In genomic region chr14:51676549-51676948, GRCh38 we compare ENCODE assay signal across 17 cellular contexts. TPM values are rescaled to one million over a fixed set of nuclear protein-coding genes. Genes with fewer than 3 reads are reported as not detected.
DNase-seq lines count a peak whose midpoint lies in the region; ATAC-seq, FAIRE-seq and TF ChIP-seq lines count a peak whose summit lies in the region.
"Had no signal": no experiment of that assay in that cellular context is flagged by ENCODE, and none has a peak within 500 bp of the region (broad histone marks: within the 10 kb centered on the region; RNA-seq: fewer than 3 reads in every experiment).

No MANE protein-coding gene starts in this region.

- peaks cover 66% of the 10 kb centered on the region for H3K4me1 ChIP-seq in KMS-11 (ENCODE audit: low read depth, poor library complexity, severe bottlenecking)
- no peaks in the 10 kb centered on the region for H3K4me1 ChIP-seq in small intestine (ENCODE audit: control insufficient read depth in 2 of 2, insufficient read depth in 1 of 2, low read depth in 1 of 2, low read length in 1 of 2)
- H3K4me1 ChIP-seq: BLaER1 treated with 17β-estradiol and CSF1 and Interleukin-3, amounts not matched to agents 10 nM and 100 nM had no signal

- no peak for TF ChIP-seq CTCF in KMS-11 (conservative IDR thresholded peaks at IDR 0.05; ENCODE audit: low read depth, low read length)
- TF ChIP-seq CTCF in cardiac fibroblast (IDR thresholded peaks at IDR 0.05; ENCODE audit: low read depth, low read length): no peak
- TF ChIP-seq CTCF in omental fat pad (IDR thresholded peaks at IDR 0.05): no peak

- peak overlapping the region; percentile 46 for H3K4me2 ChIP-seq in KMS-11
- H3K4me2 ChIP-seq: BLaER1 treated with 17β-estradiol and CSF1 and Interleukin-3, amounts not matched to agents 10 nM and 100 nM had no signal

- H3K27ac ChIP-seq in KMS-11 (peak overlapping the region; percentile 29; the same call in 1 of the 2 replicates), small intestine (ENCODE audit: low read depth in 1 of 2, low read length in 1 of 2) (no peak overlapping the region)
- H3K27ac ChIP-seq: BLaER1 treated with 17β-estradiol and CSF1 and Interleukin-3, amounts not matched to agents 10 nM and 100 nM had no signal

- peaks cover 83% of the 10 kb centered on the region for H3K79me2 ChIP-seq in KMS-11 (ENCODE audit: insufficient read depth, low read depth)

- no peaks in the 10 kb centered on the region for H3K9me3 ChIP-seq in small intestine (ENCODE audit: control insufficient read depth, low read depth)

- no peak for FAIRE-seq in small intestine (lab: Jason Lieb, UNC)
- FAIRE-seq: H1 had no signal

- no peak overlapping the region for H2AFZ ChIP-seq in KMS-11 (ENCODE audit: low read depth)

- H3K9ac ChIP-seq in KMS-11: no peak overlapping the region
- H3K9ac ChIP-seq: BLaER1 treated with 17β-estradiol and CSF1 and Interleukin-3, amounts not matched to agents 10 nM and 100 nM had no signal

- peak; percentile 75 for ATAC-seq in omental fat pad (ENCODE audit: low FRiP score)
- no peak for ATAC-seq in GM21723 (IDR thresholded peaks at IDR 0.05; ENCODE audit: unreplicated experiment)
- ATAC-seq: stimulated activated memory B cell treated with anti-CD40 and anti-IgM and Interleukin-4, amounts not matched to agents 10 μg/mL and 1 μg/mL and 100 μg/mL, for 72 hours had no signal

- H3K36me3 ChIP-seq in KMS-11 (ENCODE audit: insufficient read depth) (no peaks in the 10 kb centered on the region), small intestine (ENCODE audit: control insufficient read depth in 2 of 2, insufficient read depth in 2 of 2, low read length in 2 of 2) (no peaks in the 10 kb centered on the region)
- H3K36me3 ChIP-seq: BLaER1 treated with 17β-estradiol and CSF1 and Interleukin-3, amounts not matched to agents 10 nM and 100 nM had no signal

- H3K4me3 ChIP-seq in KMS-11 (IDR thresholded peaks at IDR 0.05; ENCODE audit: insufficient read depth, low read depth, low read length) (no peak overlapping the region), cardiac fibroblast (replicated peaks in 1 of 2; ENCODE audit: low read depth in 2 of 2, low read length in 2 of 2) (peak overlapping the region in 1 of 2 donors; percentile 3), small intestine (ENCODE audit: low read depth in 1 of 2, low read length in 2 of 2) (no peak overlapping the region)
- H3K4me3 ChIP-seq: BLaER1 treated with 17β-estradiol and CSF1 and Interleukin-3, amounts not matched to agents 10 nM and 100 nM had no signal

- H4K20me1 ChIP-seq in KMS-11 (ENCODE audit: insufficient read depth): peaks cover 27% of the 10 kb centered on the region
- H4K20me1 ChIP-seq: BLaER1 treated with 17β-estradiol and CSF1 and Interleukin-3, amounts not matched to agents 10 nM and 100 nM had no signal

- DNase-seq in COLO829 (ENCODE audit: low spot score) (peak; percentile 90), cardiac fibroblast (ENCODE audit: low read depth in 2 of 2) (peak; percentile 42 to 82), omental fat pad (ENCODE audit: low spot score) (no peak), SW 1271 (lab: John Stamatoyannopoulos, UW) (no peak), NCI-H128 (lab: John Stamatoyannopoulos, UW; ENCODE audit: unreplicated experiment) (no peak), small intestine (no peak)
- DNase-seq: activated CD4-positive, alpha-beta T cell treated with anti-CD3 and anti-CD28 coated beads, Interleukin-2, amount 10 ng/mL, durations not matched to agents 24 days and 14 days; DMS79; effector CD8-positive, alpha-beta T cell; NCI-H82; RPMI8226; T-helper 9 cell had no signal

- H3K27me3 ChIP-seq in KMS-11 (ENCODE audit: insufficient read depth, low read depth): no peaks in the 10 kb centered on the region
- H3K27me3 ChIP-seq in small intestine (ENCODE audit: control insufficient read depth in 2 of 2, insufficient read depth in 2 of 2, low read length in 2 of 2): no peaks in the 10 kb centered on the region
- H3K27me3 ChIP-seq: BLaER1 treated with 17β-estradiol and CSF1 and Interleukin-3, amounts not matched to agents 10 nM and 100 nM had no signal

RNA-seq across cellular contexts. Expression of gene FRMD6, which starts 24.8 kb away (rescaled TPM):
- total RNA-seq in omental fat pad: 10 to 100 TPM; 13.5 to 25.7 (median 19.3) TPM
- polyA plus RNA-seq in small intestine: 1 to 10 TPM in 2 of 3 donors, under 1 TPM in 1; 0.45 to 3.5 (median 3.0) TPM

Comparison
In these comparisons a context has a peak if more than half of its experiments do, and no peak if none do; other contexts are left out.
1. DNase-seq: peak in COLO829 (single experiment) and cardiac fibroblast (2 of 2); none in omental fat pad (single experiment), SW 1271 (0 of 2), NCI-H128 (single experiment) and small intestine (single experiment).